ENCODE assay signal across 9 cellular contexts in the genomic region with DNA sequence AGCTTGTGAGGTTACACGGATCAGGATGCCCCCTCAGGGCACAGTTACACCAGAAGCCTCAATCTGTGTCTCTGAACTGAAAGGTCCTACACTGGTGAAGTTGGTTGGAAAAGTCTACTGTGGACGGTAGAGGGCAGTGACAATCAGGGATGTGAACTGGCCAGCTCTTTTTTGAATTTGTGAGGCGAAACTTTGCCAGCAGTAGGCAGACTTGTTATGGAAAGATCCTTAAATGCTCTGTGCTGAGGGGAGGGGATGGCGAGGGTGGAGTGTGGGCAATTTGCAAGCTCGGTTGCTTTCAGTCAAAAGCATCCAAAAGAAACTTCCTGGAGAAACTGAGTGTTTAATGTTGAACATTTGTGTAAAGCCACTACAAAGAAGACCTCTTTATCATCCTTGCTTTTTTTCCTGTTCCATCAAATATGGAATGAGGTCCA.
A peak's percentile ranks its signal among the peaks of the same experiment; 100 is the strongest.
DNase-seq lines count a peak whose midpoint lies in the region; ATAC-seq, FAIRE-seq and TF ChIP-seq lines count a peak whose summit lies in the region.
"Had no signal": no experiment of that assay in that cellular context is flagged by ENCODE, and none has a peak within 500 bp of the region (broad histone marks: within the 10 kb centered on the region; RNA-seq: fewer than 3 reads in every experiment).

No MANE protein-coding gene starts in this region.

- H3K4me1 ChIP-seq in heart right ventricle, result peaks cover 0 to 8% (median 0%) of the 10 kb centered on the region in 9 donors

- WGBS in heart right ventricle, 2 donors, result 1 to 2% methylated on average over 5 of the region's 5 CpGs

- H3K27me3 Mint-ChIP-seq in progenitor cell of endocrine pancreas, result no peaks in the 10 kb centered on the region

- TF ChIP-seq CTCF in heart right ventricle (IDR thresholded peaks at IDR 0.05) (peak; percentile 41 to 80 (median 71)), progenitor cell of endocrine pancreas (IDR thresholded peaks at IDR 0.05; ENCODE audit: unreplicated experiment) (peak; percentile 72)

- TF ChIP-seq POLR2A in GM12892 (IDR thresholded peaks at IDR 0.05; ENCODE audit: low read depth, low read length), result no peak

- no peaks in the 10 kb centered on the region for H3K4me1 Mint-ChIP-seq in progenitor cell of endocrine pancreas (ENCODE audit: low read depth)

- H3K27ac Mint-ChIP-seq in progenitor cell of endocrine pancreas, result no peak overlapping the region

- H3K36me3 ChIP-seq in heart right ventricle, result no peaks in the 10 kb centered on the region
- H3K36me3 ChIP-seq: neutrophil had no signal

- H3K4me3 Mint-ChIP-seq in progenitor cell of endocrine pancreas (ENCODE audit: low read depth), result no peak overlapping the region

- ATAC-seq in heart right ventricle (peak; percentile 63 to 88 (median 83)), HG03457 (IDR thresholded peaks at IDR 0.05; ENCODE audit: unreplicated experiment) (no peak)

- H3K9me3 ChIP-seq in heart right ventricle, result no peaks in the 10 kb centered on the region
- H3K9me3 ChIP-seq: neutrophil had no signal

- H3K4me3 ChIP-seq in heart right ventricle, result no peak overlapping the region

- peaks cover 21% of the 10 kb centered on the region for H3K36me3 Mint-ChIP-seq in progenitor cell of endocrine pancreas (ENCODE audit: insufficient read depth)

- peak; percentile 77 for FAIRE-seq in GM12892 (lab: Jason Lieb, UNC)

- peak; percentile 59 to 65 for DNase-seq in AML-193 (lab: John Stamatoyannopoulos, UW)
- no peak for DNase-seq in GM12892 (ENCODE audit: insufficient read length)
- peak; percentile 60 for DNase-seq in NCI-H510A treated with DMSO at 0.1 percent for 48 hours (lab: John Stamatoyannopoulos, UW)
- DNase-seq in amniotic epithelial cell (ENCODE audit: low read depth), result peak; percentile 81
- peak in 1 of 2 donors; percentile 64 for DNase-seq in heart right ventricle
- peak; percentile 25 for DNase-seq in progenitor cell of endocrine pancreas (ENCODE audit: low spot score, unreplicated experiment)
- no peak for DNase-seq in activated CD4-positive, CD25-positive, alpha-beta regulatory T cell treated with anti-CD3 and anti-CD28 coated beads, Interleukin-2, amount 50 U/mL, for 72 hours

- H3K27ac ChIP-seq in heart right ventricle, result no peak overlapping the region
- H3K27ac ChIP-seq: neutrophil had no signal

- intact Hi-C loops in heart right ventricle (cut with DNase I), result loop anchor here (1.0 to 10.0 kb wide), 8 partner anchors 110 to 405 kb away; partner anchors contain the start of gene CEMIP (in 6 of the 10)

- no peaks in the 10 kb centered on the region for H3K9me3 Mint-ChIP-seq in progenitor cell of endocrine pancreas (ENCODE audit: low read depth)

- peaks cover 0 to 9% (median 0%) of the 10 kb centered on the region in 7 donors for H3K27me3 ChIP-seq in heart right ventricle

Comparison
In these comparisons a context has a peak if more than half of its experiments do, and no peak if none do; other contexts are left out.
1. DNase-seq: peak in AML-193 (2 of 2), NCI-H510A treated with DMSO at 0.1 percent for 48 hours (single experiment), amniotic epithelial cell (single experiment) and progenitor cell of endocrine pancreas (single experiment); none in GM12892 (single experiment) and activated CD4-positive, CD25-positive, alpha-beta regulatory T cell treated with anti-CD3 and anti-CD28 coated beads, Interleukin-2, amount 50 U/mL, for 72 hours (single experiment).